In the genomic region with DNA sequence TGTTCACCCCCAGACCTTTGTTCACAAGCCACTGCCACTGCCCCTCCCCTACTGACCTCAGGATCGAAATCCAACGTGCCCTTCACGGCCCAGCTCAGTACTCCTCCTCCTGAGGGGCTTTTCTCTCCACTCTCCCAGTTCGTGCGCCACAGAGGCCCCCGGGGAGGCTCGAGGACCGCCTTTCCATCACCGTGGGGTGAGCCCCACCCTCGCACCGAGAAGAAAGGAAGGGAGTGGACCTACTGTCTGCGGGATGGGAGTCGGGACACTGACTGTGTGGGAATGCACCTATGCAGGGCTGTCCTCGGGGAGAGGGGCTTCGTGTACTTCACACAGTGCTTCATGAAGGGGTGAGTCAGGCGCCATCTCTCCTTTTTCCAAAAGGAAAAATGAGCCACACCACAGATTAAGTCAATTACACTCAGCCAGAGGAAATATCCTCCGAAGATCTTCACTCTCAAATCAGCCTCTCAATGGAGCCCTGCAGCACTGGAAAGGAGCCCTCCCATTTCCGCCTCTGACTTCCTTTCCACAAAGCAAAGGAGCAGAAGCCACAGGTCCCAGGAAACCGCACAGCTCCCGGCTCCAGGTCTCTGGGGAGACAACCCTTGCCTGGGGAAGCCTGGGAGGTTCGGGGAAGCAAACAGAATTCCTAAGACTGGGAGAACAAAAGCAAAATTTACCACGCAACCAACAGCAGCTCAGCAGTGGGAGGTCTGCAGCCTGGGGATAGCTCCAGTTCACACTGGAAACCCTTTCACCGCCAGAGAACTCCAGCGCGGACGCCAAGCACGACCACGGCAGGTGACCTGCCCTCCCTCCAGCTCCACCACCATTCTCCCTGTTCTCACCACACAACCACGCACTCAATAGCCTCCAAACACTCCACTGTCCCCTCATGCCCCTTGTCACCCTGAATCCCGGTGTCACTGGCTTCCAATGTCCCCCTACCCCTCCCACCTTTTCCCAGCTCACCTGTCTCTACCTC, we compare ENCODE assay signal across 1 cellular context.
TF ChIP-seq lines count a peak whose summit lies in the region.

No MANE protein-coding gene starts in this region.

TF ChIP-seq in GM23338, 12 proteins besides CTCF, POLR2A, EP300 and RAD21 (continued from another document):
- TF ChIP-seq, protein P1, sequence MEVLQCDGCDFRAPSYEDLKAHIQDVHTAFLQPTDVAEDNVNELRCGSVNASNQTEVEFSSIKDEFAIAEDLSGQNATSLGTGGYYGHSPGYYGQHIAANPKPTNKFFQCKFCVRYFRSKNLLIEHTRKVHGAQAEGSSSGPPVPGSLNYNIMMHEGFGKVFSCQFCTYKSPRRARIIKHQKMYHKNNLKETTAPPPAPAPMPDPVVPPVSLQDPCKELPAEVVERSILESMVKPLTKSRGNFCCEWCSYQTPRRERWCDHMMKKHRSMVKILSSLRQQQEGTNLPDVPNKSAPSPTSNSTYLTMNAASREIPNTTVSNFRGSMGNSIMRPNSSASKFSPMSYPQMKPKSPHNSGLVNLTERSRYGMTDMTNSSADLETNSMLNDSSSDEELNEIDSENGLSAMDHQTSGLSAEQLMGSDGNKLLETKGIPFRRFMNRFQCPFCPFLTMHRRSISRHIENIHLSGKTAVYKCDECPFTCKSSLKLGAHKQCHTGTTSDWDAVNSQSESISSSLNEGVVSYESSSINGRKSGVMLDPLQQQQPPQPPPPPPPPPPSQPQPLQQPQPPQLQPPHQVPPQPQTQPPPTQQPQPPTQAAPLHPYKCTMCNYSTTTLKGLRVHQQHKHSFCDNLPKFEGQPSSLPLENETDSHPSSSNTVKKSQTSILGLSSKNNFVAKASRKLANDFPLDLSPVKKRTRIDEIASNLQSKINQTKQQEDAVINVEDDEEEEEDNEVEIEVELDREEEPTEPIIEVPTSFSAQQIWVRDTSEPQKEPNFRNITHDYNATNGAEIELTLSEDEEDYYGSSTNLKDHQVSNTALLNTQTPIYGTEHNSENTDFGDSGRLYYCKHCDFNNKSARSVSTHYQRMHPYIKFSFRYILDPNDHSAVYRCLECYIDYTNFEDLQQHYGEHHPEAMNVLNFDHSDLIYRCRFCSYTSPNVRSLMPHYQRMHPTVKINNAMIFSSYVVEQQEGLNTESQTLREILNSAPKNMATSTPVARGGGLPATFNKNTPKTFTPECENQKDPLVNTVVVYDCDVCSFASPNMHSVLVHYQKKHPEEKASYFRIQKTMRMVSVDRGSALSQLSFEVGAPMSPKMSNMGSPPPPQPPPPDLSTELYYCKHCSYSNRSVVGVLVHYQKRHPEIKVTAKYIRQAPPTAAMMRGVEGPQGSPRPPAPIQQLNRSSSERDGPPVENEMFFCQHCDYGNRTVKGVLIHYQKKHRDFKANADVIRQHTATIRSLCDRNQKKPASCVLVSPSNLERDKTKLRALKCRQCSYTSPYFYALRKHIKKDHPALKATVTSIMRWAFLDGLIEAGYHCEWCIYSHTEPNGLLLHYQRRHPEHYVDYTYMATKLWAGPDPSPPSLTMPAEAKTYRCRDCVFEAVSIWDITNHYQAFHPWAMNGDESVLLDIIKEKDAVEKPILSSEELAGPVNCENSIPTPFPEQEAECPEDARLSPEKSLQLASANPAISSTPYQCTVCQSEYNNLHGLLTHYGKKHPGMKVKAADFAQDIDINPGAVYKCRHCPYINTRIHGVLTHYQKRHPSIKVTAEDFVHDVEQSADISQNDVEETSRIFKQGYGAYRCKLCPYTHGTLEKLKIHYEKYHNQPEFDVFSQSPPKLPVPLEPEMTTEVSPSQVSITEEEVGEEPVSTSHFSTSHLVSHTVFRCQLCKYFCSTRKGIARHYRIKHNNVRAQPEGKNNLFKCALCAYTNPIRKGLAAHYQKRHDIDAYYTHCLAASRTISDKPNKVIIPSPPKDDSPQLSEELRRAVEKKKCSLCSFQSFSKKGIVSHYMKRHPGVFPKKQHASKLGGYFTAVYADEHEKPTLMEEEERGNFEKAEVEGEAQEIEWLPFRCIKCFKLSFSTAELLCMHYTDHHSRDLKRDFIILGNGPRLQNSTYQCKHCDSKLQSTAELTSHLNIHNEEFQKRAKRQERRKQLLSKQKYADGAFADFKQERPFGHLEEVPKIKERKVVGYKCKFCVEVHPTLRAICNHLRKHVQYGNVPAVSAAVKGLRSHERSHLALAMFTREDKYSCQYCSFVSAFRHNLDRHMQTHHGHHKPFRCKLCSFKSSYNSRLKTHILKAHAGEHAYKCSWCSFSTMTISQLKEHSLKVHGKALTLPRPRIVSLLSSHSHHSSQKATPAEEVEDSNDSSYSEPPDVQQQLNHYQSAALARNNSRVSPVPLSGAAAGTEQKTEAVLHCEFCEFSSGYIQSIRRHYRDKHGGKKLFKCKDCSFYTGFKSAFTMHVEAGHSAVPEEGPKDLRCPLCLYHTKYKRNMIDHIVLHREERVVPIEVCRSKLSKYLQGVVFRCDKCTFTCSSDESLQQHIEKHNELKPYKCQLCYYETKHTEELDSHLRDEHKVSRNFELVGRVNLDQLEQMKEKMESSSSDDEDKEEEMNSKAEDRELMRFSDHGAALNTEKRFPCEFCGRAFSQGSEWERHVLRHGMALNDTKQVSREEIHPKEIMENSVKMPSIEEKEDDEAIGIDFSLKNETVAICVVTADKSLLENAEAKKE (CRISPR knock-in tag; IDR thresholded peaks at IDR 0.05) = no peak
- TF ChIP-seq EZH2 (IDR thresholded peaks at IDR 0.05; ENCODE audit: low read depth, unreplicated experiment) = no peak
- no peak for TF ChIP-seq EZH2phosphoT487 (IDR thresholded peaks at IDR 0.05; ENCODE audit: unreplicated experiment)
- TF ChIP-seq JUNB (IDR thresholded peaks at IDR 0.05; ENCODE audit: unreplicated experiment) = no peak
